ENCODE assay signal across 12 cellular contexts in genomic region chr20:48698507-48699267, GRCh38.
A peak's percentile ranks its signal among the peaks of the same experiment; 100 is the strongest.
DNase-seq lines count a peak whose midpoint lies in the region; ATAC-seq, FAIRE-seq and TF ChIP-seq lines count a peak whose summit lies in the region.
"Had no signal": no experiment of that assay in that cellular context is flagged by ENCODE, and none has a peak within 500 bp of the region (broad histone marks: within the 10 kb centered on the region; RNA-seq: fewer than 3 reads in every experiment).

No MANE protein-coding gene starts in this region.

- intact Hi-C loops in K562 (cut with micrococcal nuclease) = loop anchor here (2.0 kb wide), 1 partner anchor 42 kb away; no protein-coding TSS in a partner anchor

- no peak for TF ChIP-seq POLR2A in K562 (conservative IDR thresholded peaks at IDR 0.05)

- H3K4me3 ChIP-seq in CD4-positive, CD25-positive, alpha-beta regulatory T cell (ENCODE audit: low read depth, low read length) = no peak overlapping the region
- no peak overlapping the region for H3K4me3 ChIP-seq in Karpas-422 (ENCODE audit: low read length)
- H3K4me3 ChIP-seq in K562 = no peak overlapping the region

- POLR2A ChIA-PET in K562 (lab: Yijun Ruan, JAX) = interaction anchor here (1.2 kb wide), 1 partner anchor 15 kb away, joined by 3 read pairs; no protein-coding TSS in a partner anchor
- POLR2A ChIA-PET in naive thymus-derived CD8-positive, alpha-beta T cell (lab: Charles Lee) = interaction anchor here (0.6 kb wide), 1 partner anchor 33 kb away, joined by 3 read pairs; no protein-coding TSS in a partner anchor

- no TSS peak for BruUV-seq in K562 (replicated peaks; lab: Mats Ljungman, UMichigan)

- in situ Hi-C loops in K562 (cut with MboI) = no loop called here

- H3K27ac ChIP-seq in CD4-positive, CD25-positive, alpha-beta regulatory T cell (ENCODE audit: insufficient read depth, low read length, poor library complexity, severe bottlenecking) = no peak overlapping the region
- H3K27ac ChIP-seq in Karpas-422 (ENCODE audit: low read length) = no peak overlapping the region
- no peak overlapping the region; the same call in 2 of the 3 replicates for H3K27ac ChIP-seq in K562 (ENCODE audit: extremely low read depth, low read depth, low read length)

- peak; percentile 44 to 69 (median 68) for TF ChIP-seq CTCF in K562 (IDR thresholded peaks at IDR 0.05 in 2 of 3, conservative IDR thresholded peaks at IDR 0.05 in 1 of 3; ENCODE audit: insufficient read depth in 2 of 3, low read depth in 1 of 3, low read length in 3 of 3)

- peaks cover 6 to 30% (median 21%) of the 10 kb centered on the region in 4 donors for H3K4me1 Mint-ChIP-seq in CD4-positive, CD25-positive, alpha-beta regulatory T cell
- peaks cover 27 to 39% (median 37%) of the 10 kb centered on the region in 4 donors for H3K4me1 Mint-ChIP-seq in naive thymus-derived CD8-positive, alpha-beta T cell

- H3K4me2 ChIP-seq in Karpas-422 (ENCODE audit: low read depth, low read length, poor library complexity, severe bottlenecking) (no peak overlapping the region), K562 (ENCODE audit: insufficient read depth, low read length) (no peak overlapping the region)

- H3K9ac ChIP-seq in Karpas-422 (ENCODE audit: low read length) = no peak overlapping the region
- peak overlapping the region in 1 of 2 experiments; percentile 24; a peak in 1 of 4 replicates for H3K9ac ChIP-seq in K562 (ENCODE audit: insufficient read depth in 1 of 2, low read depth in 2 of 2, low read length in 2 of 2)

- no peak for DNase-seq in CD4-positive, CD25-positive, alpha-beta regulatory T cell
- DNase-seq in Karpas-422 = peak; percentile 48
- DNase-seq in K562 (ENCODE audit: extremely low read depth in 1 of 4, low spot score in 3 of 4) = peak; percentile 36 to 67 (median 48)
- DNase-seq in naive thymus-derived CD8-positive, alpha-beta T cell = no peak
- no peak for DNase-seq in OCI-M2 (lab: John Stamatoyannopoulos, UW; ENCODE audit: unreplicated experiment)
- no peak for DNase-seq in NCI-H187 (lab: John Stamatoyannopoulos, UW)
- DNase-seq: activated CD4-positive, alpha-beta T cell treated with anti-CD3 and anti-CD28 coated beads, Interleukin-2, amount 10 ng/mL, durations not matched to agents 24 days and 14 days; NCI-H526 treated with DMSO at 0.1 percent for 48 hours had no signal

- peaks cover 48% of the 10 kb centered on the region for H3K36me3 Mint-ChIP-seq in CD4-positive, CD25-positive, alpha-beta regulatory T cell
- peaks cover 0 to 80% (median 13%) of the 10 kb centered on the region in 3 donors for H3K36me3 Mint-ChIP-seq in naive thymus-derived CD8-positive, alpha-beta T cell

- peak; percentile 24 to 71; a peak in 3 of 4 replicates for TF ChIP-seq RAD21 in K562 (CRISPR knock-in tag; conservative IDR thresholded peaks at IDR 0.05 in 1 of 2, IDR thresholded peaks at IDR 0.05 in 1 of 2)

- H2AFZ ChIP-seq in Karpas-422 (ENCODE audit: low read length) (no peak overlapping the region), K562 (ENCODE audit: low read depth, low read length) (peak overlapping the region; percentile 77)

- peak overlapping the region; percentile 62 to 95 (median 67) for H3K27ac Mint-ChIP-seq in CD4-positive, CD25-positive, alpha-beta regulatory T cell
- H3K27ac Mint-ChIP-seq in naive thymus-derived CD8-positive, alpha-beta T cell = peak overlapping the region in 6 of 10 donors; percentile 34 to 94 (median 64)

- peaks cover 2% of the 10 kb centered on the region for H3K9me1 ChIP-seq in K562 (ENCODE audit: control insufficient read depth, insufficient read depth, low read length)

- no peaks in the 10 kb centered on the region for H3K4me1 ChIP-seq in CD4-positive, CD25-positive, alpha-beta regulatory T cell (ENCODE audit: control insufficient read depth, insufficient read depth, low read length, poor library complexity, severe bottlenecking)
- H3K4me1 ChIP-seq in Karpas-422 (ENCODE audit: low read length) (no peaks in the 10 kb centered on the region), K562 (replicated peaks in 1 of 2; ENCODE audit: control insufficient read depth in 2 of 2, insufficient read depth in 2 of 2, low read length in 2 of 2) (peaks cover 6% of the 10 kb centered on the region in 2 experiments; a peak in 2 of 5 replicates)

- CTCF ChIA-PET in K562 (lab: Yijun Ruan, JAX; ENCODE audit: low intra/inter-chr PET ratio) = interaction anchor here (0.8 kb wide), 1 partner anchor 40 kb away, joined by 3 read pairs; no protein-coding TSS in a partner anchor

- no peaks in the 10 kb centered on the region for H3K9me3 ChIP-seq in CD4-positive, CD25-positive, alpha-beta regulatory T cell (ENCODE audit: control insufficient read depth in 2 of 2, low read length in 2 of 2)
- H3K9me3 ChIP-seq in Karpas-422 (ENCODE audit: low read length) (no peaks in the 10 kb centered on the region), K562 (replicated peaks; ENCODE audit: control insufficient read depth, insufficient read depth, low read depth, low read length) (no peaks in the 10 kb centered on the region)
- H3K9me3 ChIP-seq: neutrophil had no signal

- H3K79me2 ChIP-seq in Karpas-422 (ENCODE audit: low read length) (no peaks in the 10 kb centered on the region), K562 (ENCODE audit: control insufficient read depth, insufficient read depth, low read length) (no peaks in the 10 kb centered on the region)

- H4K20me1 ChIP-seq in Karpas-422 (ENCODE audit: insufficient read depth, low read depth, low read length) (no peaks in the 10 kb centered on the region), K562 (replicated peaks; ENCODE audit: control insufficient read depth, insufficient read depth, low read length) (no peaks in the 10 kb centered on the region)

- peaks cover 91% of the 10 kb centered on the region for H3K36me3 ChIP-seq in CD4-positive, CD25-positive, alpha-beta regulatory T cell (ENCODE audit: control insufficient read depth, insufficient read depth, low read length)
- H3K36me3 ChIP-seq in Karpas-422 (ENCODE audit: insufficient read depth, low read length) (no peaks in the 10 kb centered on the region), K562 (ENCODE audit: control insufficient read depth, insufficient read depth, low read length) (no peaks in the 10 kb centered on the region)

- TF ChIP-seq EP300 in K562 (IDR thresholded peaks at IDR 0.05; ENCODE audit: low read length) = no peak

- FAIRE-seq in K562 (lab: Jason Lieb, UNC) = peak; percentile 66

- no peaks in the 10 kb centered on the region for H3K9me3 Mint-ChIP-seq in CD4-positive, CD25-positive, alpha-beta regulatory T cell
- H3K9me3 Mint-ChIP-seq in naive thymus-derived CD8-positive, alpha-beta T cell = no peaks in the 10 kb centered on the region
- H3K9me3 Mint-ChIP-seq: IgD-negative memory B cell had no signal

- WGBS in K562 (ENCODE audit: insufficient coverage, low coverage, missing lambda C conversion rate) = 36% methylated on average over 11 of the region's 13 CpGs

- H3K4me3 Mint-ChIP-seq in CD4-positive, CD25-positive, alpha-beta regulatory T cell = no peak overlapping the region
- no peak overlapping the region for H3K4me3 Mint-ChIP-seq in naive thymus-derived CD8-positive, alpha-beta T cell
- H3K4me3 Mint-ChIP-seq: activated CD4-positive, alpha-beta T cell treated with anti-CD3 and anti-CD28 coated beads, Interleukin-2, amount 10 ng/mL, durations not matched to agents 24 days and 14 days had no signal

- no peak for ATAC-seq in CD4-positive, CD25-positive, alpha-beta regulatory T cell (ENCODE audit: low read depth in 2 of 2)
- ATAC-seq in K562 = peak; percentile 96
- no peak for ATAC-seq in naive thymus-derived CD8-positive, alpha-beta T cell
- no peak for ATAC-seq in GM21528 (IDR thresholded peaks at IDR 0.05; ENCODE audit: low FRiP score, unreplicated experiment)
- ATAC-seq in GM19452 (IDR thresholded peaks at IDR 0.05; ENCODE audit: unreplicated experiment) = no peak

- H3K9me2 ChIP-seq in Karpas-422 (replicated peaks; ENCODE audit: insufficient read depth, low read length) = no peaks in the 10 kb centered on the region

- H3K27me3 ChIP-seq in CD4-positive, CD25-positive, alpha-beta regulatory T cell (ENCODE audit: control insufficient read depth, insufficient read depth, low read length) = no peaks in the 10 kb centered on the region
- no peaks in the 10 kb centered on the region for H3K27me3 ChIP-seq in Karpas-422 (ENCODE audit: low read length)
- H3K27me3 ChIP-seq in K562 (ENCODE audit: control insufficient read depth in 2 of 2, insufficient read depth in 2 of 2, low read length in 2 of 2) = no peaks in the 10 kb centered on the region; a peak in 1 of 5 replicates
- H3K27me3 ChIP-seq: neutrophil had no signal

- H3K27me3 Mint-ChIP-seq in CD4-positive, CD25-positive, alpha-beta regulatory T cell = no peaks in the 10 kb centered on the region
- no peaks in the 10 kb centered on the region for H3K27me3 Mint-ChIP-seq in naive thymus-derived CD8-positive, alpha-beta T cell
- H3K27me3 Mint-ChIP-seq: activated CD4-positive, alpha-beta T cell treated with anti-CD3 and anti-CD28 coated beads, Interleukin-2, amount 10 ng/mL, durations not matched to agents 24 days and 14 days; IgD-negative memory B cell had no signal

TF ChIP-seq in K562, 482 proteins besides CTCF, POLR2A, EP300 and RAD21:
- TF ChIP-seq ASH1L (IDR thresholded peaks at IDR 0.05; ENCODE audit: borderline replicate concordance, low read depth, partially characterized antibody) = no peak
- TF ChIP-seq, protein P1, sequence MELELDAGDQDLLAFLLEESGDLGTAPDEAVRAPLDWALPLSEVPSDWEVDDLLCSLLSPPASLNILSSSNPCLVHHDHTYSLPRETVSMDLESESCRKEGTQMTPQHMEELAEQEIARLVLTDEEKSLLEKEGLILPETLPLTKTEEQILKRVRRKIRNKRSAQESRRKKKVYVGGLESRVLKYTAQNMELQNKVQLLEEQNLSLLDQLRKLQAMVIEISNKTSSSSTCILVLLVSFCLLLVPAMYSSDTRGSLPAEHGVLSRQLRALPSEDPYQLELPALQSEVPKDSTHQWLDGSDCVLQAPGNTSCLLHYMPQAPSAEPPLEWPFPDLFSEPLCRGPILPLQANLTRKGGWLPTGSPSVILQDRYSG (tag; conservative IDR thresholded peaks at IDR 0.05; ENCODE audit: low read depth) = no peak
- TF ChIP-seq SMARCA5 (IDR thresholded peaks at IDR 0.05) = no peak
- peak in 1 of 3 experiments; percentile 56 for TF ChIP-seq YY1 (IDR thresholded peaks at IDR 0.05; ENCODE audit: borderline replicate concordance in 1 of 3, control insufficient read depth in 1 of 3, extremely low read depth in 1 of 3, insufficient read depth in 3 of 3, insufficient read length in 1 of 3, insufficient replicate concordance in 2 of 3, low read depth in 1 of 3, low read length in 2 of 3)
- 0 out of 2 replicates have a peak, but pooled peaks have one; percentile 10 for TF ChIP-seq SMC3 (conservative IDR thresholded peaks at IDR 0.05; ENCODE audit: insufficient read depth, low read depth, low read length)
- peak; percentile 63 for TF ChIP-seq EGR1 (conservative IDR thresholded peaks at IDR 0.05)

Comparison
In these comparisons a context has a peak if more than half of its experiments do, and no peak if none do; other contexts are left out.
1. DNase-seq: peak in Karpas-422 (single experiment) and K562 (4 of 4); none in CD4-positive, CD25-positive, alpha-beta regulatory T cell (0 of 3), naive thymus-derived CD8-positive, alpha-beta T cell (0 of 10), OCI-M2 (single experiment) and NCI-H187 (0 of 2).